ENCODE assay signal across 16 cellular contexts in the genomic region with DNA sequence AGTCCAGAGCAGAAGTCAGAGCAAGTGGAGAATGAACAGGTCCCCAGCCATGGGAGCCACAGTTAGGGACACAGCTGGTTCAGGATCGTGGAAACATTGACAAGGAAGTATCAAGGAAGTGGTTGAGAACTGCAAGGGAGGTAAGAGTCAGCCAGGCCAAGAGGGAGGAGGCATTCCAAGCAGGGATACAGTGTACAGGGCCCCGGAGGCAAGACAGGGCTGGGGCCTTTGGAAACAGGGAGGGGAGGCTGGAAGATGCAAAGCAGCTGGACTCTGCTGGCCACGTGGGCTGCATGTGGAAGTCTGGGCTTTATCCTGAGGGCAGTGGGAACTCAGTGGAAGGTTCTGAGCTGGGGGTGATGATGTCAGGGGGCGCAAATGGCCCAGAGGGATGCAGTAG. TPM values are rescaled to one million over a fixed set of nuclear protein-coding genes. Genes with fewer than 3 reads are reported as not detected.
A peak's percentile ranks its signal among the peaks of the same experiment; 100 is the strongest.
DNase-seq lines count a peak whose midpoint lies in the region; ATAC-seq and TF ChIP-seq lines count a peak whose summit lies in the region.
"Had no signal": no experiment of that assay in that cellular context is flagged by ENCODE, and none has a peak within 500 bp of the region (broad histone marks: within the 10 kb centered on the region; RNA-seq: fewer than 3 reads in every experiment).

No MANE protein-coding gene starts in this region.

- H3K23ac ChIP-seq in trophoblast cell (ENCODE audit: low read length), result no peak overlapping the region

- in situ Hi-C loops in GM23248 (cut with MboI), result no loop called here

- DNase-seq in activated CD4-positive, alpha-beta T cell treated with anti-CD3 and anti-CD28 coated beads, Interleukin-2, amount 10 ng/mL, durations not matched to agents 7 days and 5 days, result no peak
- DNase-seq in activated CD4-positive, alpha-beta T cell treated with anti-CD3 and anti-CD28 coated beads, Interleukin-2, amount 50 U/mL, for 4 hours, result no peak
- DNase-seq in T-helper 17 cell, result no peak
- DNase-seq in fibroblast of villous mesenchyme (ENCODE audit: low read depth), result peak; percentile 5
- peak; percentile 16 to 54 for DNase-seq in trophoblast cell
- DNase-seq in Peyer's patch, result no peak
- DNase-seq in upper lobe of right lung, result no peak
- no peak for DNase-seq in GM23248
- DNase-seq: AML-193; Caco-2; CD8-positive, alpha-beta memory T cell; DMS53 had no signal

- no peaks in the 10 kb centered on the region for H3K79me1 ChIP-seq in trophoblast cell (ENCODE audit: low read length)

- H3K9me3 Mint-ChIP-seq in activated CD4-positive, alpha-beta T cell treated with anti-CD3 and anti-CD28 coated beads, Interleukin-2, amount 10 ng/mL, durations not matched to agents 7 days and 5 days, result no peaks in the 10 kb centered on the region
- H3K9me3 Mint-ChIP-seq: CD8-positive, alpha-beta memory T cell had no signal

- no peak overlapping the region for H3K4ac ChIP-seq in trophoblast cell (ENCODE audit: low read depth, low read length)

- H3K4me1 ChIP-seq in trophoblast cell (ENCODE audit: control insufficient read depth in 1 of 2, insufficient read depth in 2 of 2, low read length in 2 of 2) (peaks cover 0 to 2% of the 10 kb centered on the region in 2 experiments), Peyer's patch (no peaks in the 10 kb centered on the region), upper lobe of right lung (no peaks in the 10 kb centered on the region), GM23248 (ENCODE audit: insufficient read depth) (no peaks in the 10 kb centered on the region)
- H3K4me1 ChIP-seq: Caco-2 had no signal

- CTCF ChIA-PET in activated CD4-positive, alpha-beta T cell treated with anti-CD3 and anti-CD28 coated beads, Interleukin-2, amount 10 ng/mL, durations not matched to agents 7 days and 5 days (lab: Charles Lee), result interaction anchor here (1.4 kb wide), 1 partner anchor 19 kb away, joined by 4 read pairs; no protein-coding TSS in a partner anchor

- H2AK5ac ChIP-seq in trophoblast cell (ENCODE audit: low read length), result no peak overlapping the region

- H4K8ac ChIP-seq in trophoblast cell (ENCODE audit: low read depth, low read length), result no peak overlapping the region

- no peak overlapping the region for H4K12ac ChIP-seq in trophoblast cell (ENCODE audit: low read depth, low read length)

- POLR2A ChIA-PET in activated CD4-positive, alpha-beta T cell treated with anti-CD3 and anti-CD28 coated beads, Interleukin-2, amount 10 ng/mL, durations not matched to agents 7 days and 5 days (lab: Charles Lee), result no interaction called here

- intact Hi-C loops in upper lobe of right lung (cut with DNase I), result no loop called here

- no peak overlapping the region for H2BK5ac ChIP-seq in trophoblast cell (ENCODE audit: low read depth, low read length, poor library complexity)

- H3K9ac ChIP-seq in trophoblast cell (ENCODE audit: low read length) (no peak overlapping the region), GM23248 (no peak overlapping the region)
- H3K9ac ChIP-seq: BLaER1 had no signal

- no peaks in the 10 kb centered on the region for H3K27me3 Mint-ChIP-seq in activated CD4-positive, alpha-beta T cell treated with anti-CD3 and anti-CD28 coated beads, Interleukin-2, amount 10 ng/mL, durations not matched to agents 7 days and 5 days
- no peaks in the 10 kb centered on the region for H3K27me3 Mint-ChIP-seq in T-helper 17 cell
- H3K27me3 Mint-ChIP-seq: CD8-positive, alpha-beta memory T cell had no signal

- no peak overlapping the region for H2AFZ ChIP-seq in trophoblast cell (ENCODE audit: insufficient read depth, low read length, poor library complexity)
- H2AFZ ChIP-seq in GM23248, result no peak overlapping the region

- no peak overlapping the region for H3K27ac ChIP-seq in trophoblast cell (ENCODE audit: low read depth, low read length)
- H3K27ac ChIP-seq in Peyer's patch, result no peak overlapping the region
- no peak overlapping the region for H3K27ac ChIP-seq in upper lobe of right lung
- no peak overlapping the region for H3K27ac ChIP-seq in GM23248
- H3K27ac ChIP-seq: 22Rv1, BLaER1, HL-60 had no signal

- peaks cover 11% of the 10 kb centered on the region for H3K4me1 Mint-ChIP-seq in activated CD4-positive, alpha-beta T cell treated with anti-CD3 and anti-CD28 coated beads, Interleukin-2, amount 10 ng/mL, durations not matched to agents 7 days and 5 days
- H3K4me1 Mint-ChIP-seq in T-helper 17 cell, result peaks cover 11% of the 10 kb centered on the region

- H4K91ac ChIP-seq in trophoblast cell (ENCODE audit: low read depth, low read length), result no peak overlapping the region

- H3K27me3 ChIP-seq in trophoblast cell (ENCODE audit: insufficient read depth, low read length), result no peaks in the 10 kb centered on the region
- no peaks in the 10 kb centered on the region for H3K27me3 ChIP-seq in Peyer's patch
- no peaks in the 10 kb centered on the region for H3K27me3 ChIP-seq in upper lobe of right lung
- no peaks in the 10 kb centered on the region for H3K27me3 ChIP-seq in GM23248 (replicated peaks; ENCODE audit: insufficient read depth)
- H3K27me3 ChIP-seq: BLaER1 had no signal

- no peak overlapping the region for H2BK120ac ChIP-seq in trophoblast cell (ENCODE audit: insufficient read depth, low read length, poor library complexity)

- no peak overlapping the region for H3K4me3 ChIP-seq in fibroblast of villous mesenchyme (ENCODE audit: low read depth, low read length)
- H3K4me3 ChIP-seq in trophoblast cell (ENCODE audit: low read depth, low read length), result no peak overlapping the region
- H3K4me3 ChIP-seq in Peyer's patch, result no peak overlapping the region
- no peak overlapping the region for H3K4me3 ChIP-seq in upper lobe of right lung
- H3K4me3 ChIP-seq in GM23248, result no peak overlapping the region
- H3K4me3 ChIP-seq: BLaER1 had no signal

- H3K9me3 ChIP-seq in T-helper 17 cell (ENCODE audit: control insufficient read depth, low read length, poor library complexity, severe bottlenecking) (no peaks in the 10 kb centered on the region), trophoblast cell (ENCODE audit: insufficient read depth, low read depth, low read length) (no peaks in the 10 kb centered on the region), Peyer's patch (no peaks in the 10 kb centered on the region), upper lobe of right lung (no peaks in the 10 kb centered on the region), GM23248 (ENCODE audit: low read depth) (no peaks in the 10 kb centered on the region)
- H3K9me3 ChIP-seq: Caco-2 had no signal

- H3F3A ChIP-seq in GM23248 (ENCODE audit: insufficient read depth), result no peaks in the 10 kb centered on the region

- peaks cover 3% of the 10 kb centered on the region for H3K36me3 Mint-ChIP-seq in activated CD4-positive, alpha-beta T cell treated with anti-CD3 and anti-CD28 coated beads, Interleukin-2, amount 10 ng/mL, durations not matched to agents 7 days and 5 days (ENCODE audit: low read depth)
- H3K36me3 Mint-ChIP-seq in T-helper 17 cell (ENCODE audit: low read depth), result peaks cover 15% of the 10 kb centered on the region

- H4K20me1 ChIP-seq in GM23248 (ENCODE audit: insufficient read depth), result no peaks in the 10 kb centered on the region
- H4K20me1 ChIP-seq: BLaER1 had no signal

- TF ChIP-seq POLR2A in Peyer's patch (IDR thresholded peaks at IDR 0.05), result no peak

- no peak overlapping the region for H2BK12ac ChIP-seq in trophoblast cell (ENCODE audit: low read length)

- H3K9me2 ChIP-seq in GM23248 (ENCODE audit: insufficient read depth), result no peaks in the 10 kb centered on the region

- H3K79me2 ChIP-seq in trophoblast cell (ENCODE audit: control insufficient read depth, insufficient read depth, low read length, poor library complexity), result no peaks in the 10 kb centered on the region
- no peaks in the 10 kb centered on the region for H3K79me2 ChIP-seq in GM23248 (ENCODE audit: insufficient read depth)

- H3K36me3 ChIP-seq in trophoblast cell (ENCODE audit: control insufficient read depth in 1 of 2, insufficient read depth in 2 of 2, low read length in 2 of 2) (no peaks in the 10 kb centered on the region), Peyer's patch (peaks cover 0 to 34% (median 0%) of the 10 kb centered on the region in 3 donors), upper lobe of right lung (peaks cover 14% of the 10 kb centered on the region), GM23248 (ENCODE audit: low read depth) (no peaks in the 10 kb centered on the region)
- H3K36me3 ChIP-seq: BLaER1 had no signal

- H3K4me3 Mint-ChIP-seq in activated CD4-positive, alpha-beta T cell treated with anti-CD3 and anti-CD28 coated beads, Interleukin-2, amount 10 ng/mL, durations not matched to agents 7 days and 5 days, result no peak overlapping the region
- no peak overlapping the region for H3K4me3 Mint-ChIP-seq in T-helper 17 cell
- H3K4me3 Mint-ChIP-seq: CD8-positive, alpha-beta memory T cell had no signal

- H3K4me2 ChIP-seq in trophoblast cell (ENCODE audit: low read length), result no peak overlapping the region
- H3K4me2 ChIP-seq in GM23248 (ENCODE audit: unreplicated experiment), result no peak overlapping the region
- H3K4me2 ChIP-seq: BLaER1 had no signal

- H3K27ac Mint-ChIP-seq in activated CD4-positive, alpha-beta T cell treated with anti-CD3 and anti-CD28 coated beads, Interleukin-2, amount 10 ng/mL, durations not matched to agents 7 days and 5 days, result peak overlapping the region; percentile 7
- peak overlapping the region; percentile 16 for H3K27ac Mint-ChIP-seq in T-helper 17 cell

- TF ChIP-seq CTCF in fibroblast of villous mesenchyme (IDR thresholded peaks at IDR 0.05; ENCODE audit: insufficient read depth, low read depth, low read length), result no peak
- TF ChIP-seq CTCF in Peyer's patch (IDR thresholded peaks at IDR 0.05), result no peak
- TF ChIP-seq CTCF in upper lobe of right lung (IDR thresholded peaks at IDR 0.05), result no peak

- no CpG with 5 or more reads among the region's 4 CpGs for WGBS in trophoblast cell (ENCODE audit: extremely low coverage, insufficient coverage, insufficient read length)
- WGBS in GM23248 (ENCODE audit: low coverage in 1 of 2, low lambda C conversion rate in 2 of 2, missing lambda C conversion rate in 2 of 2), 2 experiments, result 44 to 52% methylated on average over 4 of the region's 4 CpGs

- no peak overlapping the region for H3K14ac ChIP-seq in trophoblast cell (ENCODE audit: low read length)

- ATAC-seq in T-helper 17 cell (no peak), upper lobe of right lung (no peak)
- ATAC-seq: HCT116 had no signal

- H3K18ac ChIP-seq in trophoblast cell (ENCODE audit: low read length), result no peak overlapping the region

RNA-seq across cellular contexts. Expression of a gene that starts 14.2 kb away (rescaled TPM):
- 1 to 10 TPM; 2.6 to 4.6 TPM for total RNA-seq in activated CD4-positive, alpha-beta T cell treated with anti-CD3 and anti-CD28 coated beads, Interleukin-2, amount 10 ng/mL, durations not matched to agents 7 days and 5 days
- total RNA-seq in T-helper 17 cell (10 to 100 TPM; 11.4 to 12.0 TPM), fibroblast of villous mesenchyme (3.0 and 3.9 TPM in 2 replicates), Peyer's patch (10 to 100 TPM in 2 of 4 donors, 1 to 10 TPM in 2; 2.9 to 15.7 (median 8.4) TPM), upper lobe of right lung (4.0 TPM)
- polyA plus RNA-seq in trophoblast cell (2013), result 1.2 and 1.7 TPM in 2 replicates
- total RNA-seq in GM23248 (2014; rRNA removed; shearing (Covaris generic)), result 0.11 and 0.51 TPM in 2 replicates
- polyA plus RNA-seq in GM23248 (2016; fragmentation: Nextera tagmentation; extraction: Ambion mirVana), result 0.22 and 0.29 TPM in 2 replicates

Comparison
In these comparisons a context has a peak if more than half of its experiments do, and no peak if none do; other contexts are left out.
1. DNase-seq: peak in fibroblast of villous mesenchyme (single experiment) and trophoblast cell (2 of 2); none in activated CD4-positive, alpha-beta T cell treated with anti-CD3 and anti-CD28 coated beads, Interleukin-2, amount 10 ng/mL, durations not matched to agents 7 days and 5 days (single experiment), activated CD4-positive, alpha-beta T cell treated with anti-CD3 and anti-CD28 coated beads, Interleukin-2, amount 50 U/mL, for 4 hours (0 of 2), T-helper 17 cell (0 of 3), Peyer's patch (0 of 3), upper lobe of right lung (single experiment) and GM23248 (single experiment).